ENCODE assay signal across 8 cellular contexts in the genomic region with DNA sequence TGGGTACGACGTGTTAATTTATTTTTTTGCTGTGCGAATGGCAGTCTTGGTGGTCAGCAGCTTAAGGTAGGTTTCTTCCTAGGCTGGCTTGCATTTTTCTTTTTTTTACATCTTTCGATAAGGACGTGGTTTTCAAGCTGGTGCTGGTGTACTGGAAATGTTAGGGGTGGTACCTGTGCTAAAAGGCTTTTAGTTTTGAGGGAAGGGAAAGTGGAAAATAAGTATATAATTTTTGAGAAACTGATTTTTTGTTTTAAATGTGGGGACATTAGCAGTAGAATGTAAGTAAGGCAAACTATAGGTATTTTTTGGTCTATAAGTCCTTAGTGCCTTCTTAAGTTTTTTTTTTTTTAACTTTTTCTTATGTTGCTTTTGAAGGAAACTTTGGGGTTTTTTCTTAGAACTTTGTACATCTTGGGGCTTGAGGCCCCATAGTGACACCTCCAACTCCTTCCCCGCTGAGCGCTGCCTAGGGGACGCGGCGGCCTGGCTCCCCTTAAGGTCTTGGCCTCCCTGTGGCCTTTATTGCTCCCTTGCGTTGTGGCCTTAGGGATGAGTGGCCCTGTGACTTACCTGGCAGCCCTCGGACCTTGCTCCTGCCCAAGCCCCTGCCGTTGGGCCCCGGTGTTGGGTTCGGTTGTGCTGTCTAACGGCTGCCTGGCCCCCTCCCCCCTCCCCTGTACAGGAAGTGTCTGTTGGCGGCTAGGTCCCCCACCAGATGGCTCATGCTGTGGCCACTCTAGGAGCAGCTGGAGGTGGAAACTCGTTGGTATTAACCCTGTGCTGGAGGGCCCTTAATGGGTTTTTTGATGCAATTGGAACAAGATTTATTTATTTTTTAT.
DNase-seq lines count a peak whose midpoint lies in the region; ATAC-seq lines count a peak whose summit lies in the region.

No MANE protein-coding gene starts in this region.

- ATAC-seq in HG02885 (IDR thresholded peaks at IDR 0.05; ENCODE audit: poor library complexity, unreplicated experiment) (peak; percentile 67), GM21717 (IDR thresholded peaks at IDR 0.05; ENCODE audit: unreplicated experiment) (no peak)

- peak overlapping the region; percentile 69 for H3K4me3 ChIP-seq in GM08714 (ENCODE audit: low read length)

- DNase-seq in NCI-H2081 (lab: John Stamatoyannopoulos, UW) (peak; percentile 91 to 95), T1000 (lab: John Stamatoyannopoulos, UW) (peak; percentile 68), astrocyte of the hippocampus (ENCODE audit: low read depth, low spot score) (peak; percentile 95), hypothalamus (lab: John Stamatoyannopoulos, UW) (peak in 50 of 51 donors; percentile 6 to 86 (median 69)), retina (peak; percentile 88)
